31 cellular contexts compared by ENCODE assay signal in the genomic region with DNA sequence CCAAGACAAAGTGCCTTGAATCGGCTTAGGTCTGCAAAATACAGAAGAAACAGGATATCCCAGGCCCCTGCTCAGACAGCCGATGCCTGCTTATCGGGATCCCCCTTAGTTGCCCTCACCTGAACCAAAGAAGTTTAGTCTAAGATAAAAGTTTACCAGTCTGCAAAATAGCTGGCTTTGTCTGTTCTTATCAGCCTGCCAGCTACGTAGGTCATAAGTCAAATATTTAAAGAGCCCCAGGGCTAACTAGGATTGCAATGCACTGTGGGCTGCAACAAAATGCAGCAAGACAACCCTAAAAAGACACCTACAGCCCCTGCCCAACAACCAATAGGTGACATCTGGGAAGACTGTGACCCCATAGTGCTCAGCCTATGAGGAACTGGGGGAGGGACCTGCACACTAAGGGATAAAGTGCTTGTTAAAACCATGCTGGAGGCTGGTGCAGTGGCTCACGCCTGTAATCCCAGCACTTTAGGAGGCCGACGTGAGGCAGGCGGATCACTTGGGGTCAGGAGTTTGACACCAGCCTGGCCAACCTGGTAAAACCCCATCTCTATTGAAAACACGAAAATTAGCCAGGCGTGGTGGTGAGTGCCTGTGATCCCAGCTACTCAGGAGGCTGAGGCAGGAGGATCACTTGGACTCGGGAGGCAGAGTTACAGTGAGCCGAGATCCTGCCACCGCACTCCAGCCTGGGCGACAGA. TPM values are rescaled to one million over a fixed set of nuclear protein-coding genes. Genes with fewer than 3 reads are reported as not detected.
DNase-seq lines count a peak whose midpoint lies in the region; ATAC-seq, FAIRE-seq and TF ChIP-seq lines count a peak whose summit lies in the region.
"Had no signal": no experiment of that assay in that cellular context is flagged by ENCODE, and none has a peak within 500 bp of the region (broad histone marks: within the 10 kb centered on the region; RNA-seq: fewer than 3 reads in every experiment).

No MANE protein-coding gene starts in this region.

- no peaks in the 10 kb centered on the region for H3K27me3 ChIP-seq in H9 (ENCODE audit: insufficient read depth, low read length)
- no peaks in the 10 kb centered on the region; a peak in 1 of 7 replicates for H3K27me3 ChIP-seq in H1 (replicated peaks in 1 of 4; ENCODE audit: control insufficient read depth in 3 of 4, extremely low read depth in 1 of 4, insufficient read depth in 3 of 4, low read length in 3 of 4)
- H3K27me3 ChIP-seq in spleen (replicated peaks in 1 of 7): peaks cover 0 to 13% (median 0%) of the 10 kb centered on the region in 7 donors
- H3K27me3 ChIP-seq: brain microvascular endothelial cell, foreskin keratinocyte had no signal

- TF ChIP-seq POLR2A in H1 (IDR thresholded peaks at IDR 0.05; ENCODE audit: control extremely low read depth in 1 of 2, low read depth in 2 of 2, low read length in 2 of 2) (no peak), spleen (IDR thresholded peaks at IDR 0.05) (no peak)

- H3K27ac Mint-ChIP-seq in H9: no peak overlapping the region; a peak in 1 of 7 replicates
- no peak overlapping the region for H3K27ac Mint-ChIP-seq in stimulated activated memory B cell treated with anti-CD40 and anti-IgM and Interleukin-4, amounts not matched to agents 10 μg/mL and 1 μg/mL and 100 μg/mL, for 72 hours
- H3K27ac Mint-ChIP-seq: activated CD4-positive, alpha-beta memory T cell treated with anti-CD3 and anti-CD28 coated beads for 36 hours; GM23338 had no signal

- H3K23me2 ChIP-seq in H9 (ENCODE audit: insufficient read length, low read depth, low read length, poor library complexity, severe bottlenecking) (peaks cover 3% of the 10 kb centered on the region), H1 (ENCODE audit: low read depth, low read length) (no peaks in the 10 kb centered on the region; the same call in 1 of the 2 replicates)

- H3K18ac ChIP-seq in H9 (ENCODE audit: insufficient read length, low read depth, low read length) (no peak overlapping the region), H1 (ENCODE audit: extremely low read depth, low read length) (no peak overlapping the region)

- no peak overlapping the region for H2BK5ac ChIP-seq in H9 (ENCODE audit: insufficient read length, low read length)
- H2BK5ac ChIP-seq in H1 (ENCODE audit: low read depth, low read length): 0 out of 2 replicates have a peak overlapping the region, but pooled peaks have one; percentile 44

- no peak overlapping the region for H2BK120ac ChIP-seq in H9 (ENCODE audit: low read depth, low read length, poor library complexity, severe bottlenecking)
- no peak overlapping the region for H2BK120ac ChIP-seq in H1 (replicated peaks; ENCODE audit: low read depth, low read length)

- no peak overlapping the region for H3K4me3 Mint-ChIP-seq in H9
- no peak overlapping the region for H3K4me3 Mint-ChIP-seq in stimulated activated memory B cell treated with anti-CD40 and anti-IgM and Interleukin-4, amounts not matched to agents 10 μg/mL and 1 μg/mL and 100 μg/mL, for 72 hours
- H3K4me3 Mint-ChIP-seq: activated CD4-positive, alpha-beta memory T cell treated with anti-CD3 and anti-CD28 coated beads for 36 hours; GM23338; stimulated activated effector memory CD8-positive, alpha-beta T cell treated with anti-CD3 and anti-CD28 coated beads, Interleukin-12 subunit alpha, Interleukin-12 subunit beta, amount 100 ng/mL, for 72 hours had no signal

- no peak overlapping the region for H4K8ac ChIP-seq in H9 (replicated peaks; ENCODE audit: insufficient read length, low read depth, low read length)
- no peak overlapping the region for H4K8ac ChIP-seq in H1 (ENCODE audit: extremely low read depth, insufficient read depth, low read length)

- FAIRE-seq in H1 (lab: Jason Lieb, UNC) (no peak), HTR-8/SVneo (lab: Jason Lieb, UNC) (no peak)

- H3K4me1 Mint-ChIP-seq in H9: peaks cover 11 to 29% of the 10 kb centered on the region in 2 experiments
- H3K4me1 Mint-ChIP-seq in stimulated activated memory B cell treated with anti-CD40 and anti-IgM and Interleukin-4, amounts not matched to agents 10 μg/mL and 1 μg/mL and 100 μg/mL, for 72 hours: no peaks in the 10 kb centered on the region

- POLR2A ChIA-PET in H1 (lab: Charles Lee; ENCODE audit: partially characterized antibody): interaction anchor here (0.6 to 1.4 kb wide), 3 partner anchors 142 to 1068 kb away, joined by 3 to 4 read pairs (median 3); no protein-coding TSS in a partner anchor

- no peaks in the 10 kb centered on the region for H3K36me3 ChIP-seq in H1 (ENCODE audit: control insufficient read depth in 2 of 4, insufficient read depth in 4 of 4, low read length in 3 of 4)
- no peaks in the 10 kb centered on the region for H3K36me3 ChIP-seq in spleen
- H3K36me3 ChIP-seq: brain microvascular endothelial cell, neutrophil had no signal

- peaks cover 9 to 11% of the 10 kb centered on the region in 2 experiments for H3K9me3 Mint-ChIP-seq in H9
- H3K9me3 Mint-ChIP-seq in stimulated activated memory B cell treated with anti-CD40 and anti-IgM and Interleukin-4, amounts not matched to agents 10 μg/mL and 1 μg/mL and 100 μg/mL, for 72 hours: peaks cover under 1% of the 10 kb centered on the region
- H3K9me3 Mint-ChIP-seq: stimulated activated effector memory CD8-positive, alpha-beta T cell treated with anti-CD3 and anti-CD28 coated beads, Interleukin-12 subunit alpha, Interleukin-12 subunit beta, amount 100 ng/mL, for 72 hours had no signal

- intact Hi-C loops in spleen (cut with DNase I; ENCODE audit: low total_unique reads): no loop called here

- H2AFZ ChIP-seq in H9 (ENCODE audit: low read length): no peak overlapping the region
- H2AFZ ChIP-seq in H1 (ENCODE audit: low read length): no peak overlapping the region
- H2AFZ ChIP-seq: GM23338 had no signal

- H3K4me1 ChIP-seq in H9 (ENCODE audit: insufficient read depth, low read length) (no peaks in the 10 kb centered on the region; the same call in 1 of the 2 replicates), H1 (replicated peaks in 1 of 4; ENCODE audit: control insufficient read depth in 3 of 4, insufficient read depth in 4 of 4, low read length in 3 of 4) (peaks cover 0 to 3% (median 1%) of the 10 kb centered on the region in 4 experiments; a peak in 3 of 7 replicates), spleen (peaks cover 0 to 9% (median 0%) of the 10 kb centered on the region in 6 donors)
- H3K4me1 ChIP-seq: foreskin keratinocyte had no signal

- H4K91ac ChIP-seq in H9 (ENCODE audit: insufficient read length, low read depth, low read length) (no peak overlapping the region), H1 (replicated peaks; ENCODE audit: insufficient read length, low read length) (no peak overlapping the region)

- no peak overlapping the region for H3K4me2 ChIP-seq in H9 (ENCODE audit: insufficient read depth, insufficient read length, low read length)
- H3K4me2 ChIP-seq in H1 (ENCODE audit: insufficient read depth in 1 of 2, low read depth in 2 of 2, low read length in 2 of 2): no peak overlapping the region
- H3K4me2 ChIP-seq: GM23338, KMS-11, SK-N-SH had no signal

- no peak for DNase-seq in H9
- peak; percentile 10 for DNase-seq in NAMALWA (ENCODE audit: low spot score)
- DNase-seq in H1 (ENCODE audit: low read depth in 1 of 2, low spot score in 2 of 2): no peak
- peak; percentile 39 for DNase-seq in spleen
- no peak for DNase-seq in HTR-8/SVneo (ENCODE audit: insufficient read length, low spot score)
- no peak for DNase-seq in glomerular visceral epithelial cell (ENCODE audit: extremely low spot score)
- DNase-seq: activated CD4-positive, alpha-beta memory T cell treated with anti-CD3 and anti-CD28 coated beads for 36 hours; activated gamma-delta T cell treated with Interleukin-2 at 50 U/mL for 16 hours; activated T-cell treated with anti-CD3 and anti-CD28 coated beads for 4 hours; AML-193; brain microvascular endothelial cell; effector CD4-positive, alpha-beta T cell; erythroblast; foreskin keratinocyte; hippocampal formation; NCI-H1105; NCI-H2107; NCI-H510A; SK-N-SH; stimulated activated CD4-positive, alpha-beta T cell treated with anti-CD3 and anti-CD28 coated beads, Interleukin-2, amount 100 ng/mL, for 24 hours had no signal

- H2BK20ac ChIP-seq in H9 (ENCODE audit: low read depth, low read length, poor library complexity, severe bottlenecking) (no peak overlapping the region), H1 (ENCODE audit: low read length) (0 out of 2 replicates have a peak overlapping the region, but pooled peaks have one; percentile 32)

- H4K20me1 ChIP-seq in H9 (ENCODE audit: control insufficient read depth, insufficient read depth, insufficient read length) (no peaks in the 10 kb centered on the region), H1 (replicated peaks in 1 of 2; ENCODE audit: control insufficient read depth in 1 of 2, insufficient read depth in 2 of 2, low read length in 2 of 2) (no peaks in the 10 kb centered on the region)

- no peak overlapping the region for H3T11ph ChIP-seq in H9 (ENCODE audit: low read length)

- H3K27ac ChIP-seq in H9 (ENCODE audit: insufficient read length, low read depth, low read length) (no peak overlapping the region), H1 (ENCODE audit: low read depth, low read length) (no peak overlapping the region), spleen (no peak overlapping the region)
- H3K27ac ChIP-seq: brain microvascular endothelial cell, foreskin keratinocyte, KMS-11, neutrophil, skin epidermis had no signal

- H3K4ac ChIP-seq in H9 (ENCODE audit: low read depth, low read length) (no peak overlapping the region), H1 (replicated peaks; ENCODE audit: insufficient read length, low read depth, low read length) (no peak overlapping the region)

- no CpG with 5 or more reads among the region's 14 CpGs for WGBS in H9 (ENCODE audit: extremely low coverage, insufficient read length, low lambda C conversion rate)
- 92% methylated on average over 11 of the region's 14 CpGs; no CpG with 5 or more reads in 1 of the 2 experiments for WGBS in H1 (ENCODE audit: extremely low coverage in 1 of 2, insufficient coverage in 1 of 2, insufficient read length in 1 of 2, insufficient replicate concordance in 2 of 2, low coverage in 1 of 2, low lambda C conversion rate in 2 of 2, missing lambda C conversion rate in 1 of 2), 2 experiments
- WGBS in spleen, 5 donors: 80 to 91% (median 83%) methylated on average over 14 of the region's 14 CpGs

- H4K5ac ChIP-seq in H9 (ENCODE audit: insufficient read length, low read depth, low read length) (no peak overlapping the region), H1 (ENCODE audit: insufficient read length, low read depth, low read length) (no peak overlapping the region)

- CTCF ChIA-PET in H1 (lab: Charles Lee; ENCODE audit: partially characterized antibody): interaction anchor here (0.8 to 1.7 kb wide), 7 partner anchors 9 to 89 kb away, joined by 3 to 5 read pairs (median 3); no protein-coding TSS in a partner anchor

- H3K56ac ChIP-seq in H9 (ENCODE audit: insufficient read length, low read depth, low read length) (no peak overlapping the region), H1 (replicated peaks; ENCODE audit: insufficient read length, low read depth, low read length) (no peak overlapping the region)

- no peaks in the 10 kb centered on the region for H3K9me3 ChIP-seq in H9 (ENCODE audit: control insufficient read depth, low read depth, low read length)
- no peaks in the 10 kb centered on the region for H3K9me3 ChIP-seq in H1 (ENCODE audit: insufficient read depth in 2 of 2, low read depth in 1 of 2, low read length in 1 of 2)
- H3K9me3 ChIP-seq in spleen: peaks cover 0 to 1% (median under 1%) of the 10 kb centered on the region in 8 donors
- H3K9me3 ChIP-seq: neutrophil, SK-N-SH had no signal

- H3K14ac ChIP-seq in H9 (ENCODE audit: insufficient read depth, low read length) (0 out of 2 replicates have a peak overlapping the region, but pooled peaks have one; percentile 4), H1 (ENCODE audit: insufficient read length) (no peak overlapping the region)

- ATAC-seq in stimulated activated memory B cell treated with anti-CD40 and anti-IgM and Interleukin-4, amounts not matched to agents 10 μg/mL and 1 μg/mL and 100 μg/mL, for 72 hours: no peak
- ATAC-seq: foreskin keratinocyte; GM23338; stimulated activated effector memory CD8-positive, alpha-beta T cell treated with anti-CD3 and anti-CD28 coated beads, Interleukin-12 subunit alpha, Interleukin-12 subunit beta, amount 100 ng/mL, for 72 hours had no signal

- TF ChIP-seq EP300 in H1 (IDR thresholded peaks at IDR 0.05; ENCODE audit: borderline replicate concordance in 1 of 2, low read depth in 2 of 2, low read length in 2 of 2): no peak

- no peaks in the 10 kb centered on the region for H3K79me1 ChIP-seq in H9 (ENCODE audit: insufficient read depth, low read depth, low read length, poor library complexity, severe bottlenecking)
- H3K79me1 ChIP-seq in H1 (ENCODE audit: low read depth, low read length): no peaks in the 10 kb centered on the region

- H3K4me3 ChIP-seq in H1 (ENCODE audit: extremely low read depth in 1 of 4, insufficient read depth in 2 of 4, low read depth in 3 of 4, low read length in 4 of 4): no peak overlapping the region
- no peak overlapping the region for H3K4me3 ChIP-seq in spleen
- H3K4me3 ChIP-seq: GM23338, skin epidermis had no signal

- no peak for TF ChIP-seq RAD21 in H1 (IDR thresholded peaks at IDR 0.05 in 1 of 2, conservative IDR thresholded peaks at IDR 0.05 in 1 of 2; ENCODE audit: low read depth in 2 of 2, low read length in 2 of 2)

- peaks cover 0 to under 1% (median 0%) of the 10 kb centered on the region in 3 experiments; a peak in 3 of 7 replicates for H3K36me3 Mint-ChIP-seq in H9 (ENCODE audit: insufficient read depth in 1 of 3, low read depth in 3 of 3)
- H3K36me3 Mint-ChIP-seq in stimulated activated memory B cell treated with anti-CD40 and anti-IgM and Interleukin-4, amounts not matched to agents 10 μg/mL and 1 μg/mL and 100 μg/mL, for 72 hours: no peaks in the 10 kb centered on the region
- H3K36me3 Mint-ChIP-seq: activated CD4-positive, alpha-beta memory T cell treated with anti-CD3 and anti-CD28 coated beads for 36 hours had no signal

- TF ChIP-seq CTCF in H9 (conservative IDR thresholded peaks at IDR 0.05) (no peak), H1 (IDR thresholded peaks at IDR 0.05; ENCODE audit: control extremely low read depth in 1 of 3, insufficient read depth in 1 of 3, low read depth in 1 of 3, low read length in 3 of 3) (no peak), spleen (IDR thresholded peaks at IDR 0.05 in 8 of 11, conservative IDR thresholded peaks at IDR 0.05 in 3 of 11) (no peak)

- H3K23ac ChIP-seq in H9 (ENCODE audit: insufficient read length, low read depth, low read length) (no peak overlapping the region), H1 (ENCODE audit: insufficient read length) (no peak overlapping the region)

- H2AK5ac ChIP-seq in H9 (ENCODE audit: insufficient read length, low read length) (no peak overlapping the region), H1 (ENCODE audit: low read depth, low read length) (0 out of 2 replicates have a peak overlapping the region, but pooled peaks have one; percentile 77)

- no peak overlapping the region for H3K9ac ChIP-seq in H9 (ENCODE audit: extremely low read depth, insufficient read length, low read length)
- no peak overlapping the region; a peak in 1 of 7 replicates for H3K9ac ChIP-seq in H1 (replicated peaks in 1 of 4; ENCODE audit: extremely low read depth in 1 of 4, low read depth in 3 of 4, low read length in 3 of 4)
- H3K9ac ChIP-seq: KMS-11, SK-N-SH had no signal

- H2BK12ac ChIP-seq in H9 (ENCODE audit: insufficient read length, low read depth, low read length) (no peak overlapping the region), H1 (ENCODE audit: low read depth, low read length) (peak overlapping the region; percentile 90; the same call in 1 of the 2 replicates)

- H3K27me3 Mint-ChIP-seq in H9 (ENCODE audit: low read depth): peaks cover 7% of the 10 kb centered on the region
- peaks cover 50% of the 10 kb centered on the region for H3K27me3 Mint-ChIP-seq in stimulated activated memory B cell treated with anti-CD40 and anti-IgM and Interleukin-4, amounts not matched to agents 10 μg/mL and 1 μg/mL and 100 μg/mL, for 72 hours
- H3K27me3 Mint-ChIP-seq: activated CD4-positive, alpha-beta memory T cell treated with anti-CD3 and anti-CD28 coated beads for 36 hours had no signal

- H3K79me2 ChIP-seq in H9 (ENCODE audit: insufficient read depth, low read length) (no peaks in the 10 kb centered on the region), H1 (ENCODE audit: control insufficient read depth in 1 of 2, insufficient read depth in 2 of 2, low read length in 2 of 2) (peaks cover 0 to 5% of the 10 kb centered on the region in 2 experiments; a peak in 2 of 4 replicates)

- H2BK15ac ChIP-seq in H9 (ENCODE audit: low read depth, low read length) (no peak overlapping the region), H1 (ENCODE audit: low read length) (no peak overlapping the region; the same call in 1 of the 2 replicates)

RNA-seq across cellular contexts. Expression of a gene that starts 27.4 kb away (rescaled TPM):
- total RNA-seq in H9 (2021): 2.6 and 3.1 TPM in 2 replicates
- 5.4 and 5.9 TPM in 2 replicates for total RNA-seq in H1 (2021; fragmentation: NEBNext Ultra II Directional; extraction: Animal tissue kit (Norgen Biotek cat#: 25700))
- 3.1 and 4.7 TPM in 2 replicates for polyA plus RNA-seq in H1 (2011; rRNA removed)
- polyA plus RNA-seq in H1 (2011; cell fraction: cytosol; rRNA removed): 2.7 TPM
- polyA plus RNA-seq in H1 (2011; cell fraction: nucleus; rRNA removed): 3.4 TPM
- polyA plus RNA-seq in H1 (2012, experiment 1 of 2): 2.7 to 3.3 TPM (median 3.0 TPM) in 4 replicates
- 2.7 TPM for polyA plus RNA-seq in H1 (2012, experiment 2 of 2)
- polyA plus RNA-seq in H1 (2013, experiment 1 of 2): 4.4 TPM
- polyA plus RNA-seq in H1 (2013, experiment 2 of 2): 4.9 TPM
- 2.8 and 3.0 TPM in 2 replicates for polyA minus RNA-seq in H1 (2011; rRNA and poly(A)+ RNA removed)
- polyA minus RNA-seq in H1 (2011; cell fraction: cytosol; rRNA and poly(A)+ RNA removed): 3.1 TPM
- 3.7 TPM for polyA minus RNA-seq in H1 (2011; cell fraction: nucleus; rRNA and poly(A)+ RNA removed)
- 1 to 10 TPM; 1.3 to 4.9 (median 3.4) TPM for total RNA-seq in spleen
- under 1 TPM; 0.24 to 0.86 (median 0.26) TPM for polyA plus RNA-seq in spleen

RNA-seq across cellular contexts. Expression of a gene that starts 57.3 kb away (rescaled TPM):
- not detected in 2 replicates for total RNA-seq in H9 (2021)
- not detected in 2 replicates for total RNA-seq in H1 (2021; fragmentation: NEBNext Ultra II Directional; extraction: Animal tissue kit (Norgen Biotek cat#: 25700))
- polyA plus RNA-seq in H1 (2011; rRNA removed): 0.08 TPM in 1 of 2 replicates, not detected in the other
- polyA plus RNA-seq in H1 (2011; cell fraction: cytosol; rRNA removed): not detected
- polyA plus RNA-seq in H1 (2011; cell fraction: nucleus; rRNA removed): 0.09 TPM
- polyA plus RNA-seq in H1 (2012, experiment 1 of 2): not detected in 4 replicates
- polyA plus RNA-seq in H1 (2012, experiment 2 of 2): not detected
- polyA plus RNA-seq in H1 (2013, experiment 1 of 2): not detected
- not detected for polyA plus RNA-seq in H1 (2013, experiment 2 of 2)
- polyA minus RNA-seq in H1 (2011; rRNA and poly(A)+ RNA removed): not detected in 2 replicates
- not detected for polyA minus RNA-seq in H1 (2011; cell fraction: cytosol; rRNA and poly(A)+ RNA removed)
- polyA minus RNA-seq in H1 (2011; cell fraction: nucleus; rRNA and poly(A)+ RNA removed): 0.90 TPM
- not detected for total RNA-seq in spleen
- polyA plus RNA-seq in spleen: not detected
- total RNA-seq: activated CD4-positive, alpha-beta memory T cell treated with anti-CD3 and anti-CD28 coated beads for 36 hours; foreskin keratinocyte; GM23338; pulmonary artery endothelial cell; RPMI7951; T-helper 2 cell treated with Interferon-gamma antibody and Interleukin-4, amounts not matched to agents 100 ng/mL and 5 ng/mL, for 36 hours; temporal lobe had no signal
- polyA plus RNA-seq: adipose tissue, foreskin keratinocyte, GM23338, SK-N-SH had no signal

Comparison
In these comparisons a context has a peak if more than half of its experiments do, and no peak if none do; other contexts are left out.
1. DNase-seq: peak in NAMALWA (single experiment) and spleen (single experiment); none in H9 (single experiment), H1 (0 of 2), HTR-8/SVneo (single experiment) and glomerular visceral epithelial cell (single experiment).